Comparison of ENCODE assay signal across 17 cellular contexts in genomic region chr3:27661813-27662212, GRCh38.
"Had no signal": no experiment of that assay in that cellular context is flagged by ENCODE, and none has a peak within 500 bp of the region (broad histone marks: within the 10 kb centered on the region; RNA-seq: fewer than 3 reads in every experiment).

No MANE protein-coding gene starts in this region.

- H3K4me3 Mint-ChIP-seq: dendritic cell treated with granulocyte-macrophage colony-stimulating factor and Interleukin-4, amounts not matched to agents 40 ng/mL and 50 ng/mL, for 4 days; effector memory CD8-positive, alpha-beta T cell; natural killer cell treated with Interleukin-12 subunit alpha and Interleukin-12 subunit beta and Interleukin-15 and Interleukin-18, amount 100 ng/mL, for 72 hours; neural progenitor cell; stimulated activated naive CD8-positive, alpha-beta T cell treated with anti-CD3 and anti-CD28 coated beads, Interleukin-15, Interleukin-2, amounts not matched to agents 100 ng/mL and 50 ng/mL, for 24 hours had no signal

- DNase-seq: effector memory CD8-positive, alpha-beta T cell; gastrocnemius medialis; heart right ventricle; islet precursor cell; mammary epithelial cell; nucleus accumbens; ovary; sigmoid colon; stimulated activated CD4-positive, alpha-beta T cell treated with anti-CD3 and anti-CD28 coated beads, Interleukin-2, amount 100 ng/mL, for 24 hours; stimulated activated CD4-positive, alpha-beta T cell treated with anti-CD3 and anti-CD28 coated beads, Interleukin-4, amount 100 ng/mL, for 4 hours; testis; upper lobe of right lung had no signal

- H3K27me3 Mint-ChIP-seq: dendritic cell treated with granulocyte-macrophage colony-stimulating factor and Interleukin-4, amounts not matched to agents 40 ng/mL and 50 ng/mL, for 4 days; effector memory CD8-positive, alpha-beta T cell; natural killer cell treated with Interleukin-12 subunit alpha and Interleukin-12 subunit beta and Interleukin-15 and Interleukin-18, amount 100 ng/mL, for 72 hours; stimulated activated naive CD8-positive, alpha-beta T cell treated with anti-CD3 and anti-CD28 coated beads, Interleukin-15, Interleukin-2, amounts not matched to agents 100 ng/mL and 50 ng/mL, for 24 hours had no signal

- H3K36me3 Mint-ChIP-seq: natural killer cell treated with Interleukin-12 subunit alpha and Interleukin-12 subunit beta and Interleukin-15 and Interleukin-18, amount 100 ng/mL, for 72 hours; neural progenitor cell had no signal

- ATAC-seq: effector memory CD8-positive, alpha-beta T cell; gastrocnemius medialis; heart right ventricle; left lobe of liver; upper lobe of right lung had no signal

- H3K9me3 Mint-ChIP-seq: effector memory CD8-positive, alpha-beta T cell; natural killer cell treated with Interleukin-12 subunit alpha and Interleukin-12 subunit beta and Interleukin-15 and Interleukin-18, amount 100 ng/mL, for 72 hours; stimulated activated naive CD8-positive, alpha-beta T cell treated with anti-CD3 and anti-CD28 coated beads, Interleukin-15, Interleukin-2, amounts not matched to agents 100 ng/mL and 50 ng/mL, for 24 hours had no signal

- H3K27ac Mint-ChIP-seq: dendritic cell treated with granulocyte-macrophage colony-stimulating factor and Interleukin-4, amounts not matched to agents 40 ng/mL and 50 ng/mL, for 4 days; effector memory CD8-positive, alpha-beta T cell; neural progenitor cell; stimulated activated naive CD8-positive, alpha-beta T cell treated with anti-CD3 and anti-CD28 coated beads, Interleukin-15, Interleukin-2, amounts not matched to agents 100 ng/mL and 50 ng/mL, for 24 hours had no signal
